ENCODE assay signal across 10 cellular contexts in genomic region chr7:134548877-134549276, GRCh38. TPM values are rescaled to one million over a fixed set of nuclear protein-coding genes. Genes with fewer than 3 reads are reported as not detected.
DNase-seq lines count a peak whose midpoint lies in the region; ATAC-seq, FAIRE-seq and TF ChIP-seq lines count a peak whose summit lies in the region.
"Had no signal": no experiment of that assay in that cellular context is flagged by ENCODE, and none has a peak within 500 bp of the region (broad histone marks: within the 10 kb centered on the region; RNA-seq: fewer than 3 reads in every experiment).

Gene AKR1B15 (plus strand): TSS chr7:134549110. CDS start chr7:134564620, 15,510 bp downstream.

- H2BK20ac ChIP-seq in H1 (ENCODE audit: low read length), result no peak within 1 kb of the TSS

- peaks cover 4% of the 10 kb centered on the region for H3K9me3 Mint-ChIP-seq in type B pancreatic cell

- no peak within 1 kb of the TSS for H3K9ac ChIP-seq in H1 (replicated peaks in 1 of 4; ENCODE audit: extremely low read depth in 1 of 4, low read depth in 3 of 4, low read length in 3 of 4)

- no peak within 1 kb of the TSS for H2BK15ac ChIP-seq in H1 (ENCODE audit: low read length)

- in situ Hi-C loops in brain microvascular endothelial cell (cut with HindIII; ENCODE audit: low pct_ligation_motif_present, low sequenced_read_pairs), result no loop called here

- peak within 1 kb of the TSS; percentile 53 to 65 for H3K4me2 ChIP-seq in H1 (ENCODE audit: insufficient read depth in 1 of 2, low read depth in 2 of 2, low read length in 2 of 2)

- H3K18ac ChIP-seq in H1 (ENCODE audit: extremely low read depth, low read length), result no peak within 1 kb of the TSS

- H4K20me1 ChIP-seq in H1 (replicated peaks in 1 of 2; ENCODE audit: control insufficient read depth in 1 of 2, insufficient read depth in 2 of 2, low read length in 2 of 2), result no peaks in the 10 kb centered on the region

- no peak within 1 kb of the TSS for H3K56ac ChIP-seq in H1 (replicated peaks; ENCODE audit: insufficient read length, low read depth, low read length)

- H4K5ac ChIP-seq in H1 (ENCODE audit: insufficient read length, low read depth, low read length), result no peak within 1 kb of the TSS

- POLR2A ChIA-PET in GM10248 (lab: Yijun Ruan, JAX), result interaction anchor here (1.0 kb wide), 1 partner anchor 99 kb away, joined by 3 read pairs; no protein-coding TSS in a partner anchor
- POLR2A ChIA-PET in H1 (lab: Charles Lee; ENCODE audit: partially characterized antibody), result interaction anchor here (0.7 kb wide), 1 partner anchor 14 kb away, joined by 3 read pairs; no protein-coding TSS in a partner anchor

- H3K27me3 ChIP-seq in H1 (replicated peaks in 1 of 4; ENCODE audit: control insufficient read depth in 3 of 4, extremely low read depth in 1 of 4, insufficient read depth in 3 of 4, low read length in 3 of 4) (no peaks in the 10 kb centered on the region; a peak in 1 of 7 replicates), brain microvascular endothelial cell (replicated peaks) (no peaks in the 10 kb centered on the region)

- no peak within 1 kb of the TSS for H2BK5ac ChIP-seq in H1 (ENCODE audit: low read depth, low read length)

- intact Hi-C loops in head of caudate nucleus (cut with DNase I), result loop anchor here (10.0 kb wide), 1 partner anchor 56 kb away; no protein-coding TSS in a partner anchor

- H3K23me2 ChIP-seq in H1 (ENCODE audit: low read depth, low read length), result peaks cover 4% of the 10 kb centered on the region; the same call in 1 of the 2 replicates

- no peak within 1 kb of the TSS for H2AK5ac ChIP-seq in H1 (ENCODE audit: low read depth, low read length)

- no peak for FAIRE-seq in H1 (lab: Jason Lieb, UNC)

- no peak within 1 kb of the TSS for H3K14ac ChIP-seq in H1 (ENCODE audit: insufficient read length)

- TF ChIP-seq EP300 in H1 (IDR thresholded peaks at IDR 0.05; ENCODE audit: borderline replicate concordance in 1 of 2, low read depth in 2 of 2, low read length in 2 of 2), result no peak

- no peaks in the 10 kb centered on the region for H3K36me3 ChIP-seq in H1 (ENCODE audit: control insufficient read depth in 2 of 4, insufficient read depth in 4 of 4, low read length in 3 of 4)
- H3K36me3 ChIP-seq in brain microvascular endothelial cell (replicated peaks), result no peaks in the 10 kb centered on the region
- H3K36me3 ChIP-seq: heart right ventricle had no signal

- peak within 1 kb of the TSS; percentile 83 for H3K4me3 Mint-ChIP-seq in type B pancreatic cell

- H2AFZ ChIP-seq in H1 (ENCODE audit: low read length), result 0 out of 2 replicates have a peak within 1 kb of the TSS, but pooled peaks have one; percentile 33

- H3K4me3 ChIP-seq in H1 (ENCODE audit: extremely low read depth in 1 of 4, insufficient read depth in 2 of 4, low read depth in 3 of 4, low read length in 4 of 4) (peak within 1 kb of the TSS in 2 of 4 experiments; percentile 22 to 58; a peak in 6 of 8 replicates), brain microvascular endothelial cell (ENCODE audit: low read depth, low read length) (no peak within 1 kb of the TSS)

- no peaks in the 10 kb centered on the region for H3K79me1 ChIP-seq in H1 (ENCODE audit: low read depth, low read length)

- peak within 1 kb of the TSS; percentile 89 for H3K27ac Mint-ChIP-seq in type B pancreatic cell

- no peak for TF ChIP-seq RAD21 in H1 (IDR thresholded peaks at IDR 0.05 in 1 of 2, conservative IDR thresholded peaks at IDR 0.05 in 1 of 2; ENCODE audit: low read depth in 2 of 2, low read length in 2 of 2)

- no peak for TF ChIP-seq POLR2A in H1 (IDR thresholded peaks at IDR 0.05; ENCODE audit: control extremely low read depth in 1 of 2, low read depth in 2 of 2, low read length in 2 of 2)

- H4K91ac ChIP-seq in H1 (replicated peaks; ENCODE audit: insufficient read length, low read length), result no peak within 1 kb of the TSS

- CTCF ChIA-PET in GM10248 (lab: Yijun Ruan, JAX) (interaction anchor here (1.0 to 4.9 kb wide), 14 partner anchors 8 to 119 kb away, joined by 3 to 40 read pairs (median 4); no protein-coding TSS in a partner anchor), H1 (lab: Charles Lee; ENCODE audit: partially characterized antibody) (interaction anchor here (0.8 to 3.5 kb wide), 15 partner anchors 7 to 120 kb away, joined by 3 to 33 read pairs (median 12); partner anchors contain the start of genes AKR1B1 and AKR1B10)

- TF ChIP-seq CTCF in GM10248 (IDR thresholded peaks at IDR 0.05; ENCODE audit: control extremely low read depth, extremely low read depth, low read depth, missing control alignments), result no peak
- TF ChIP-seq CTCF in H1 (IDR thresholded peaks at IDR 0.05; ENCODE audit: control extremely low read depth in 1 of 3, insufficient read depth in 1 of 3, low read depth in 1 of 3, low read length in 3 of 3), result no peak
- TF ChIP-seq CTCF in type B pancreatic cell (conservative IDR thresholded peaks at IDR 0.05), result no peak
- no peak for TF ChIP-seq CTCF in brain microvascular endothelial cell (IDR thresholded peaks at IDR 0.05; ENCODE audit: low read depth, low read length, missing control alignments)

- H3K27ac ChIP-seq in H1 (ENCODE audit: low read depth, low read length), result no peak within 1 kb of the TSS
- H3K27ac ChIP-seq in brain microvascular endothelial cell, result no peak within 1 kb of the TSS

- ATAC-seq in GM19438 (IDR thresholded peaks at IDR 0.05; ENCODE audit: low read depth, unreplicated experiment) (peak; percentile 92), HG03354 (IDR thresholded peaks at IDR 0.05; ENCODE audit: poor library complexity, severe bottlenecking, unreplicated experiment) (peak; percentile 89)

- no peak within 1 kb of the TSS for H3K4ac ChIP-seq in H1 (replicated peaks; ENCODE audit: insufficient read length, low read depth, low read length)

- H4K8ac ChIP-seq in H1 (ENCODE audit: extremely low read depth, insufficient read depth, low read length), result no peak within 1 kb of the TSS

- peaks cover 34% of the 10 kb centered on the region for H3K4me1 Mint-ChIP-seq in type B pancreatic cell (ENCODE audit: unreplicated experiment)

- H3K23ac ChIP-seq in H1 (ENCODE audit: insufficient read length), result no peak within 1 kb of the TSS

- WGBS in H1 (ENCODE audit: extremely low coverage in 1 of 2, insufficient coverage in 1 of 2, insufficient read length in 1 of 2, insufficient replicate concordance in 2 of 2, low coverage in 1 of 2, low lambda C conversion rate in 2 of 2, missing lambda C conversion rate in 1 of 2), 2 experiments, result 78% methylated on average over 14 of the region's 14 CpGs; no CpG with 5 or more reads in 1 of the 2 experiments

- H3K36me3 Mint-ChIP-seq in type B pancreatic cell, result no peaks in the 10 kb centered on the region

- H2BK120ac ChIP-seq in H1 (replicated peaks; ENCODE audit: low read depth, low read length), result no peak within 1 kb of the TSS

- H3K79me2 ChIP-seq in H1 (ENCODE audit: control insufficient read depth in 1 of 2, insufficient read depth in 2 of 2, low read length in 2 of 2), result no peaks in the 10 kb centered on the region

- H3K27me3 Mint-ChIP-seq in type B pancreatic cell, result peaks cover 3% of the 10 kb centered on the region

- H2BK12ac ChIP-seq in H1 (ENCODE audit: low read depth, low read length), result peak within 1 kb of the TSS; percentile 23

- DNase-seq in GM10248 (ENCODE audit: extremely low spot score), result peak; percentile 75
- no peak for DNase-seq in H1 (ENCODE audit: low read depth in 1 of 2, low spot score in 2 of 2)
- DNase-seq in type B pancreatic cell (ENCODE audit: extremely low spot score, unreplicated experiment), result no peak
- no peak for DNase-seq in brain microvascular endothelial cell
- DNase-seq in midbrain (lab: John Stamatoyannopoulos, UW), result no peak
- no peak for DNase-seq in head of caudate nucleus
- DNase-seq: heart right ventricle had no signal

- H3K4me1 ChIP-seq in H1 (replicated peaks in 1 of 4; ENCODE audit: control insufficient read depth in 3 of 4, insufficient read depth in 4 of 4, low read length in 3 of 4), result peaks cover 8 to 14% (median 9%) of the 10 kb centered on the region in 4 experiments

- H3K9me3 ChIP-seq in H1 (ENCODE audit: insufficient read depth in 2 of 2, low read depth in 1 of 2, low read length in 1 of 2), result no peaks in the 10 kb centered on the region
- H3K9me3 ChIP-seq: heart right ventricle had no signal

TF ChIP-seq in H1, 55 proteins besides CTCF, POLR2A, EP300 and RAD21:
- TF ChIP-seq FOSL1 (IDR thresholded peaks at IDR 0.05; ENCODE audit: insufficient read depth, low read depth, low read length), result no peak
- no peak for TF ChIP-seq SP4 (IDR thresholded peaks at IDR 0.05; ENCODE audit: low read length)
- no peak for TF ChIP-seq BCL11A (IDR thresholded peaks at IDR 0.05; ENCODE audit: low read depth in 2 of 2, low read length in 2 of 2)
- no peak for TF ChIP-seq SRF (IDR thresholded peaks at IDR 0.05; ENCODE audit: low read depth, low read length)
- no peak for TF ChIP-seq POU5F1 (IDR thresholded peaks at IDR 0.05; ENCODE audit: low read depth, low read length)
- no peak for TF ChIP-seq E2F6 (IDR thresholded peaks at IDR 0.05)
- no peak for TF ChIP-seq CBX5 (IDR thresholded peaks at IDR 0.05; ENCODE audit: low read depth, low read length)
- TF ChIP-seq BRCA1 (IDR thresholded peaks at IDR 0.05; ENCODE audit: low read depth, low read length), result no peak
- TF ChIP-seq JUND (IDR thresholded peaks at IDR 0.05; ENCODE audit: low read length), result no peak
- TF ChIP-seq KDM5A (IDR thresholded peaks at IDR 0.05; ENCODE audit: low read length), result no peak
TF ChIP-seq in H1: peak in this region for 0.

RNA-seq across cellular contexts. Expression of gene AKR1B15, which starts in this region (rescaled TPM):
- total RNA-seq in H1 (2021; fragmentation: NEBNext Ultra II Directional; extraction: Animal tissue kit (Norgen Biotek cat#: 25700)), result 0.25 and 0.47 TPM in 2 replicates
- 0.15 TPM in 1 of 2 replicates, not detected in the other for polyA plus RNA-seq in H1 (2011; rRNA removed)
- 0.09 TPM for polyA plus RNA-seq in H1 (2011; cell fraction: cytosol; rRNA removed)
- polyA plus RNA-seq in H1 (2011; cell fraction: nucleus; rRNA removed), result 0.10 TPM
- polyA plus RNA-seq in H1 (2012, experiment 1 of 2), result 0.08 TPM in 1 of 4 replicates, not detected in the others
- not detected for polyA plus RNA-seq in H1 (2012, experiment 2 of 2)
- 0.12 TPM for polyA plus RNA-seq in H1 (2013, experiment 1 of 2)
- polyA plus RNA-seq in H1 (2013, experiment 2 of 2), result 0.13 TPM
- 0.10 TPM in 1 of 2 replicates, not detected in the other for polyA minus RNA-seq in H1 (2011; rRNA and poly(A)+ RNA removed)
- polyA minus RNA-seq in H1 (2011; cell fraction: cytosol; rRNA and poly(A)+ RNA removed), result not detected
- not detected for polyA minus RNA-seq in H1 (2011; cell fraction: nucleus; rRNA and poly(A)+ RNA removed)
- 0.63 and 1.0 TPM in 2 replicates for total RNA-seq in type B pancreatic cell (ENCODE audit: low replicate concordance)
- total RNA-seq: heart right ventricle, urinary bladder had no signal
- polyA plus RNA-seq: heart right ventricle had no signal
